ENCODE assay signal across 1 cellular context in the genomic region with DNA sequence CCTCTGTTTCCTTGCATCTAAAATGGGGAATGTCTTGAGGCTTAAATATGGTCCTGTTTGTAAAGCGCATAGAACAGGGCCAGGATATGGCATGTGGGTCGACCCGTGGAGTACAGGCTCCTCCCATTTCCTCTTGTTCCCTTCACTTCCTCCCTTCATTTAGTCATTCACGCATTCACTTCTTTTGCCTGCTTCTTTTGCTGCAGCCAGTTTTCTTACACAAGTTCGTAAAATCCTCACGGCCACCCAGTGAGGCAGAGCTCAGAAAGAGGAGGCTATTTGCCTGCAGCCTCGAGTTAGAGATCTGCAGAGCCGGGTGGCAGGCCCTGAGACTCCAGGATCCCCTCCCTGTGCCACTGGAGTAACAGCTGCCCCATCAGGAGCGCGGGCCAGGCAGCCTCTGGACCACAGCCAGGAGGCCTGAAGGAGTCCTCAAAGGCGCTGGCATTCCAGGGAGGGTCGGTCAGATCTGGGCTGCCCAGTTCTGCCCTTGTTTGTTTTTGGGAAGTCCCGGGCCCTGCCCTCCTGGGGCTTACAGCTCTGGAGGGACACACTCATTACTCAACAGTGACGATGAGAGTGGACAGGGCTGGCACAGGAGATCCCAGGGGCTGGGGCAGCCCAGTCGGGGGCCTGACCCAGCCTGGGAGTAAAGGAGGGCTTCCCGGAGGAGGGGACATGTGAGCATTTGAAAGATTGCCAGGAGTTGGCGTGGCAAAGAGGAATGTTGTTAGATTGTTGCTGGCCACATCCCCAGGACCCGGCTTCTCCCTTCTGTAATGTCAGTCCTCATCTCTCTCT.
A peak's percentile ranks its signal among the peaks of the same experiment; 100 is the strongest.
TF ChIP-seq lines count a peak whose summit lies in the region.

No MANE protein-coding gene starts in this region.

TF ChIP-seq in HepG2, 621 proteins besides CTCF, POLR2A, EP300 and RAD21:
- TF ChIP-seq ZFP91 (CRISPR knock-in tag; IDR thresholded peaks at IDR 0.05; ENCODE audit: borderline replicate concordance) = 0 out of 2 replicates have a peak, but pooled peaks have one; percentile 19
- peak; percentile 59; the same call in 1 of the 2 replicates for TF ChIP-seq ZBTB33 (CRISPR knock-in tag; IDR thresholded peaks at IDR 0.05)
- no peak for TF ChIP-seq PHB2 (IDR thresholded peaks at IDR 0.05; ENCODE audit: partially characterized antibody)
